In genomic region chr16:50369133-50369804, GRCh38 we compare ENCODE assay signal across 8 cellular contexts. TPM values are rescaled to one million over a fixed set of nuclear protein-coding genes. Genes with fewer than 3 reads are reported as not detected.
DNase-seq lines count a peak whose midpoint lies in the region; ATAC-seq and FAIRE-seq lines count a peak whose summit lies in the region.

No MANE protein-coding gene starts in this region.

- H3K27me3 Mint-ChIP-seq in stimulated activated naive CD8-positive, alpha-beta T cell treated with anti-CD3 and anti-CD28 coated beads, Interleukin-15, Interleukin-2, amounts not matched to agents 100 ng/mL and 50 ng/mL, for 24 hours = no peaks in the 10 kb centered on the region

- ATAC-seq in stimulated activated naive CD8-positive, alpha-beta T cell treated with anti-CD3 and anti-CD28 coated beads, Interleukin-15, Interleukin-2, amounts not matched to agents 100 U/mL and 50 U/mL, for 24 hours = no peak
- peak in 1 of 2 donors; percentile 2 for ATAC-seq in activated naive CD4-positive, alpha-beta T cell treated with anti-CD3 and anti-CD28 coated beads, Interleukin-2, amount 50 U/mL, for 72 hours

- H3K36me3 Mint-ChIP-seq in stimulated activated naive CD8-positive, alpha-beta T cell treated with anti-CD3 and anti-CD28 coated beads, Interleukin-15, Interleukin-2, amounts not matched to agents 100 ng/mL and 50 ng/mL, for 24 hours (ENCODE audit: low read depth) = peaks cover 30% of the 10 kb centered on the region
- peaks cover 23 to 30% of the 10 kb centered on the region in 2 donors for H3K36me3 Mint-ChIP-seq in activated naive CD4-positive, alpha-beta T cell treated with anti-CD3 and anti-CD28 coated beads, Interleukin-2, amount 50 U/mL, for 72 hours

- H3K4me1 Mint-ChIP-seq in stimulated activated naive CD8-positive, alpha-beta T cell treated with anti-CD3 and anti-CD28 coated beads, Interleukin-15, Interleukin-2, amounts not matched to agents 100 ng/mL and 50 ng/mL, for 24 hours (ENCODE audit: low read depth) = peaks cover 43% of the 10 kb centered on the region

- H3K27ac Mint-ChIP-seq in stimulated activated naive CD8-positive, alpha-beta T cell treated with anti-CD3 and anti-CD28 coated beads, Interleukin-15, Interleukin-2, amounts not matched to agents 100 ng/mL and 50 ng/mL, for 24 hours = peak overlapping the region; percentile 83
- peak overlapping the region; percentile 92 to 96 for H3K27ac Mint-ChIP-seq in activated naive CD4-positive, alpha-beta T cell treated with anti-CD3 and anti-CD28 coated beads, Interleukin-2, amount 50 U/mL, for 72 hours

- peak overlapping the region; percentile 71 for H3K4me3 Mint-ChIP-seq in stimulated activated naive CD8-positive, alpha-beta T cell treated with anti-CD3 and anti-CD28 coated beads, Interleukin-15, Interleukin-2, amounts not matched to agents 100 ng/mL and 50 ng/mL, for 24 hours

- H3K9me3 Mint-ChIP-seq in stimulated activated naive CD8-positive, alpha-beta T cell treated with anti-CD3 and anti-CD28 coated beads, Interleukin-15, Interleukin-2, amounts not matched to agents 100 ng/mL and 50 ng/mL, for 24 hours = no peaks in the 10 kb centered on the region
- no peaks in the 10 kb centered on the region for H3K9me3 Mint-ChIP-seq in activated naive CD4-positive, alpha-beta T cell treated with anti-CD3 and anti-CD28 coated beads, Interleukin-2, amount 50 U/mL, for 72 hours

- no peak for FAIRE-seq in frontal cortex (lab: Jason Lieb, UNC)

- no peak for DNase-seq in stimulated activated naive CD8-positive, alpha-beta T cell treated with anti-CD3 and anti-CD28 coated beads, Interleukin-15, Interleukin-2, amounts not matched to agents 100 U/mL and 50 U/mL, for 24 hours
- no peak for DNase-seq in activated naive CD4-positive, alpha-beta T cell treated with anti-CD3 and anti-CD28 coated beads, Interleukin-2, amount 50 U/mL, for 72 hours (ENCODE audit: low spot score in 2 of 2)
- peak; percentile 14 for DNase-seq in medulla oblongata (ENCODE audit: extremely low spot score)
- DNase-seq in frontal cortex (ENCODE audit: low spot score in 2 of 2) = no peak
- DNase-seq in NCI-H446 (lab: John Stamatoyannopoulos, UW) = no peak
- no peak for DNase-seq in NCI-H774 (lab: John Stamatoyannopoulos, UW)
- no peak for DNase-seq in dedifferentiated amniotic fluid mesenchymal stem cell (ENCODE audit: extremely low spot score)

RNA-seq across cellular contexts. Expression of gene BRD7, which starts 0.5 kb away (rescaled TPM):
- 10 to 100 TPM; 71.5 to 84.9 TPM for total RNA-seq in activated naive CD4-positive, alpha-beta T cell treated with anti-CD3 and anti-CD28 coated beads, Interleukin-2, amount 50 U/mL, for 72 hours
- 39.5 TPM for total RNA-seq in frontal cortex
